Comparison of ENCODE assay signal across 37 cellular contexts in genomic region chr7:75844158-75844557, GRCh38. TPM values are rescaled to one million over a fixed set of nuclear protein-coding genes. Genes with fewer than 3 reads are reported as not detected.
"Had no signal": no experiment of that assay in that cellular context is flagged by ENCODE, and none has a peak within 500 bp of the region (broad histone marks: within the 10 kb centered on the region; RNA-seq: fewer than 3 reads in every experiment).

No MANE protein-coding gene starts in this region.

- H3K4me3 Mint-ChIP-seq: activated CD4-positive, alpha-beta memory T cell treated with anti-CD3 and anti-CD28 coated beads for 36 hours; activated CD4-positive, alpha-beta T cell treated with anti-CD3 and anti-CD28 coated beads for 36 hours; activated CD4-positive, alpha-beta T cell treated with anti-CD3 and anti-CD28 coated beads, Interleukin-2, amount 10 ng/mL, durations not matched to agents 24 days and 14 days; activated CD8-positive, alpha-beta memory T cell treated with anti-CD3 and anti-CD28 coated beads, Interleukin-2, amount 10 ng/mL, durations not matched to agents 7 days and 5 days; activated CD8-positive, alpha-beta T cell treated with anti-CD3 and anti-CD28 coated beads, Interleukin-2, amount 10 ng/mL, durations not matched to agents 7 days and 5 days; activated naive CD8-positive, alpha-beta T cell; activated naive CD8-positive, alpha-beta T cell treated with anti-CD3 and anti-CD28 coated beads, Interleukin-2, amount 50 U/mL, for 24 hours; activated T-helper 1 cell treated with anti-CD3 and anti-CD28 coated beads, Interleukin-12 subunit alpha, Interleukin-12 subunit beta, Interleukin-2, Interleukin-4 antibody, amounts not matched to agents 30 ng/mL and 10 ng/mL and 1 ng/mL, durations not matched to agents 14 hours and 24 hours and 36 hours; endodermal cell had no signal

- H3K27ac Mint-ChIP-seq: activated CD4-positive, alpha-beta memory T cell treated with anti-CD3 and anti-CD28 coated beads for 36 hours; activated CD8-positive, alpha-beta memory T cell treated with anti-CD3 and anti-CD28 coated beads, Interleukin-2, amount 10 ng/mL, durations not matched to agents 7 days and 5 days; activated CD8-positive, alpha-beta T cell treated with anti-CD3 and anti-CD28 coated beads, Interleukin-2, amount 10 ng/mL, durations not matched to agents 7 days and 5 days; activated naive CD8-positive, alpha-beta T cell; activated naive CD8-positive, alpha-beta T cell treated with anti-CD3 and anti-CD28 coated beads, Interleukin-2, amount 50 U/mL, for 24 hours; endodermal cell had no signal

- H3K36me3 ChIP-seq: adrenal gland, breast epithelium, cardiac muscle cell, colonic mucosa, gastrocnemius medialis, heart left ventricle had no signal

- H3K4me1 Mint-ChIP-seq: endodermal cell had no signal

- H3K27ac ChIP-seq: adrenal gland, body of pancreas, breast epithelium, cardiac muscle cell, colonic mucosa, dorsolateral prefrontal cortex, foreskin keratinocyte, gastrocnemius medialis, heart left ventricle had no signal

- H3K4me3 ChIP-seq: adrenal gland, body of pancreas, breast epithelium, cardiac muscle cell, colonic mucosa, dorsolateral prefrontal cortex, gastrocnemius medialis, heart left ventricle had no signal

- ATAC-seq: activated CD4-positive, alpha-beta T cell treated with anti-CD3 and anti-CD28 coated beads for 36 hours; activated CD8-positive, alpha-beta memory T cell treated with anti-CD3 and anti-CD28 coated beads, Interleukin-2, amount 10 ng/mL, durations not matched to agents 7 days and 5 days; activated CD8-positive, alpha-beta T cell treated with anti-CD3 and anti-CD28 coated beads, Interleukin-2, amount 10 ng/mL, durations not matched to agents 7 days and 5 days; activated naive CD8-positive, alpha-beta T cell treated with anti-CD3 and anti-CD28 coated beads, Interleukin-2, amount 50 U/mL, for 24 hours; body of pancreas; esophagus mucosa; foreskin keratinocyte; gastrocnemius medialis; heart left ventricle had no signal

- H3K27me3 ChIP-seq: adrenal gland, body of pancreas, breast epithelium, cardiac muscle cell, colonic mucosa, dorsolateral prefrontal cortex, foreskin keratinocyte, gastrocnemius medialis, heart left ventricle had no signal

- H3K9me3 Mint-ChIP-seq: activated CD4-positive, alpha-beta memory T cell treated with anti-CD3 and anti-CD28 coated beads for 36 hours; activated CD4-positive, alpha-beta T cell treated with anti-CD3 and anti-CD28 coated beads, Interleukin-2, amount 10 ng/mL, durations not matched to agents 24 days and 14 days; activated naive CD8-positive, alpha-beta T cell treated with anti-CD3 and anti-CD28 coated beads, Interleukin-2, amount 50 U/mL, for 24 hours; activated T-helper 1 cell treated with anti-CD3 and anti-CD28 coated beads, Interleukin-12 subunit alpha, Interleukin-12 subunit beta, Interleukin-2, Interleukin-4 antibody, amounts not matched to agents 30 ng/mL and 10 ng/mL and 1 ng/mL, durations not matched to agents 14 hours and 24 hours and 36 hours; endodermal cell had no signal

- H3K9me3 ChIP-seq: adrenal gland, body of pancreas, breast epithelium, colonic mucosa, gastrocnemius medialis, heart left ventricle had no signal

- H3K27me3 Mint-ChIP-seq: activated CD4-positive, alpha-beta memory T cell treated with anti-CD3 and anti-CD28 coated beads for 36 hours; activated CD4-positive, alpha-beta T cell treated with anti-CD3 and anti-CD28 coated beads for 36 hours; activated CD4-positive, alpha-beta T cell treated with anti-CD3 and anti-CD28 coated beads, Interleukin-2, amount 10 ng/mL, durations not matched to agents 24 days and 14 days; activated CD8-positive, alpha-beta memory T cell treated with anti-CD3 and anti-CD28 coated beads, Interleukin-2, amount 10 ng/mL, durations not matched to agents 7 days and 5 days; activated naive CD8-positive, alpha-beta T cell had no signal

- H3K4me1 ChIP-seq: body of pancreas, breast epithelium, colonic mucosa, gastrocnemius medialis had no signal

- H3K36me3 Mint-ChIP-seq: activated CD4-positive, alpha-beta memory T cell treated with anti-CD3 and anti-CD28 coated beads for 36 hours; activated CD8-positive, alpha-beta memory T cell treated with anti-CD3 and anti-CD28 coated beads, Interleukin-2, amount 10 ng/mL, durations not matched to agents 7 days and 5 days; activated naive CD8-positive, alpha-beta T cell had no signal

- DNase-seq: activated CD4-positive, alpha-beta memory T cell treated with anti-CD3 and anti-CD28 coated beads for 36 hours; activated CD4-positive, alpha-beta T cell treated with anti-CD3 and anti-CD28 coated beads for 36 hours; activated CD4-positive, alpha-beta T cell treated with anti-CD3 and anti-CD28 coated beads, Interleukin-2, amount 10 ng/mL, durations not matched to agents 24 days and 14 days; activated CD4-positive, CD25-positive, alpha-beta regulatory T cell; activated CD4-positive, CD25-positive, alpha-beta regulatory T cell treated with anti-CD3 and anti-CD28 coated beads, Interleukin-2, amount 50 U/mL, for 72 hours; activated CD8-positive, alpha-beta memory T cell treated with anti-CD3 and anti-CD28 coated beads, Interleukin-2, amount 10 ng/mL, durations not matched to agents 7 days and 5 days; activated CD8-positive, alpha-beta memory T cell treated with anti-CD3 and anti-CD28 coated beads, Interleukin-2, amount 50 U/mL, for 4 hours; activated CD8-positive, alpha-beta T cell treated with anti-CD3 and anti-CD28 coated beads, Interleukin-2, amount 10 ng/mL, durations not matched to agents 7 days and 5 days; activated gamma-delta T cell; activated naive CD4-positive, alpha-beta T cell; activated naive CD4-positive, alpha-beta T cell treated with anti-CD3 and anti-CD28 coated beads, Interleukin-2, amount 50 U/mL, for 16 hours; activated naive CD8-positive, alpha-beta T cell treated with anti-CD3 and anti-CD28 coated beads, Interleukin-2, amount 50 U/mL, for 24 hours; activated T-cell treated with anti-CD3 and anti-CD28 coated beads, Interleukin-2, amount 50 U/mL, for 1 hour; activated T-cell treated with anti-CD3 and anti-CD28 coated beads, Interleukin-2, amount 50 U/mL, for 48 hours; adrenal gland; amygdala; aorta; body of pancreas; central memory CD4-positive, alpha-beta T cell; cerebellar nuclear complex; colonic mucosa; dorsolateral prefrontal cortex; effector memory CD4-positive, alpha-beta T cell; endodermal cell; foreskin keratinocyte; gastrocnemius medialis; glutamatergic neuron; heart left ventricle; T-helper 2 cell had no signal

RNA-seq across cellular contexts. Expression of gene CCL24, which starts 30.6 kb away (rescaled TPM):
- total RNA-seq: activated CD4-positive, alpha-beta memory T cell treated with anti-CD3 and anti-CD28 coated beads for 36 hours; activated CD4-positive, alpha-beta T cell treated with anti-CD3 and anti-CD28 coated beads for 36 hours; activated CD4-positive, alpha-beta T cell treated with anti-CD3 and anti-CD28 coated beads, Interleukin-2, amount 10 ng/mL, durations not matched to agents 24 days and 14 days; activated CD8-positive, alpha-beta memory T cell treated with anti-CD3 and anti-CD28 coated beads for 36 hours; activated CD8-positive, alpha-beta memory T cell treated with anti-CD3 and anti-CD28 coated beads, Interleukin-2, amount 10 ng/mL, durations not matched to agents 7 days and 5 days; activated CD8-positive, alpha-beta T cell treated with anti-CD3 and anti-CD28 coated beads, Interleukin-2, amount 10 ng/mL, durations not matched to agents 7 days and 5 days; activated T-helper 1 cell treated with anti-CD3 and anti-CD28 coated beads, Interleukin-12 subunit alpha, Interleukin-12 subunit beta, Interleukin-2, Interleukin-4 antibody, amounts not matched to agents 30 ng/mL and 10 ng/mL and 1 ng/mL, durations not matched to agents 14 hours and 24 hours and 36 hours; body of pancreas; cardiac muscle cell; dorsolateral prefrontal cortex; endodermal cell; epithelial cell of proximal tubule; foreskin keratinocyte; gastrocnemius medialis; T-helper 1 cell treated with Interleukin-12 subunit alpha and Interleukin-12 subunit beta and Interleukin-4 antibody, amounts not matched to agents 30 ng/mL and 1 ng/mL, for 36 hours had no signal
- polyA plus RNA-seq: cardiac muscle cell, foreskin keratinocyte had no signal
